In genomic region chr7:18356195-18356645, GRCh38 we compare ENCODE assay signal across 8 cellular contexts.
DNase-seq lines count a peak whose midpoint lies in the region; TF ChIP-seq lines count a peak whose summit lies in the region.

No MANE protein-coding gene starts in this region.

- H3K4me1 ChIP-seq in MM.1S (ENCODE audit: low read length) (peaks cover 15% of the 10 kb centered on the region), osteoblast (ENCODE audit: insufficient read depth, low read length) (peaks cover 7% of the 10 kb centered on the region)

- H3K27ac Mint-ChIP-seq in T-helper 2 cell treated with Interferon-gamma antibody and Interleukin-4, amounts not matched to agents 5 μg/mL and 100 μg/mL, for 36 hours, result no peak overlapping the region

- H2AFZ ChIP-seq in MM.1S (ENCODE audit: low read length) (peak overlapping the region; percentile 69; the same call in 1 of the 2 replicates), osteoblast (ENCODE audit: low read length) (peak overlapping the region; percentile 69)

- H3K36me3 ChIP-seq in MM.1S (replicated peaks; ENCODE audit: insufficient read depth, low read length) (no peaks in the 10 kb centered on the region), osteoblast (ENCODE audit: insufficient read depth, low read length) (no peaks in the 10 kb centered on the region)

- H3K79me2 ChIP-seq in MM.1S (ENCODE audit: low read length) (no peaks in the 10 kb centered on the region), osteoblast (ENCODE audit: insufficient read depth, low read length) (no peaks in the 10 kb centered on the region)

- no peaks in the 10 kb centered on the region for H3K9me2 ChIP-seq in MM.1S (replicated peaks; ENCODE audit: insufficient read depth, low read length)

- in situ Hi-C loops in GM13976 (cut with MboI; ENCODE audit: low sequenced_read_pairs, unreplicated experiment), result loop anchor here (5.0 to 25.0 kb wide), 3 partner anchors 306 to 1306 kb away; no protein-coding TSS in a partner anchor

- no peak overlapping the region for H3K9ac ChIP-seq in MM.1S (ENCODE audit: low read length)

- no peaks in the 10 kb centered on the region for H3K27me3 Mint-ChIP-seq in T-helper 2 cell treated with Interferon-gamma antibody and Interleukin-4, amounts not matched to agents 5 μg/mL and 100 μg/mL, for 36 hours (ENCODE audit: low read depth)

- no peak for DNase-seq in AG04450 (ENCODE audit: low read depth, low spot score)
- peak; percentile 34 for DNase-seq in GM13976 (ENCODE audit: low spot score)
- DNase-seq in MM.1S, result peak; percentile 51
- no peak for DNase-seq in T-helper 2 cell treated with Interferon-gamma antibody and Interleukin-4, amounts not matched to agents 5 μg/mL and 100 μg/mL, for 36 hours (ENCODE audit: low spot score)
- DNase-seq in fibroblast of the aortic adventitia (ENCODE audit: low read depth), result peak; percentile 70
- peak; percentile 9 for DNase-seq in osteoblast (ENCODE audit: insufficient read length, low spot score, missing footprints)
- no peak for DNase-seq in NCI-H1930 (lab: John Stamatoyannopoulos, UW)
- no peak for DNase-seq in activated gamma-delta T cell (lab: John Stamatoyannopoulos, UW)

- H3K9me3 Mint-ChIP-seq in T-helper 2 cell treated with Interferon-gamma antibody and Interleukin-4, amounts not matched to agents 5 μg/mL and 100 μg/mL, for 36 hours, result no peaks in the 10 kb centered on the region

- H4K20me1 ChIP-seq in MM.1S (ENCODE audit: insufficient read depth, low read length) (no peaks in the 10 kb centered on the region), osteoblast (ENCODE audit: insufficient read depth, low read length) (no peaks in the 10 kb centered on the region)

- no peaks in the 10 kb centered on the region for H3K4me1 Mint-ChIP-seq in T-helper 2 cell treated with Interferon-gamma antibody and Interleukin-4, amounts not matched to agents 5 μg/mL and 100 μg/mL, for 36 hours (ENCODE audit: low read depth)

- H3K27me3 ChIP-seq in AG04450 (ENCODE audit: control insufficient read depth, insufficient read depth, low read length), result no peaks in the 10 kb centered on the region
- no peaks in the 10 kb centered on the region for H3K27me3 ChIP-seq in MM.1S (replicated peaks; ENCODE audit: insufficient read depth, low read length)
- H3K27me3 ChIP-seq in osteoblast (ENCODE audit: insufficient read depth, low read length), result no peaks in the 10 kb centered on the region

- H3K4me2 ChIP-seq in MM.1S (ENCODE audit: low read depth, low read length), result peak overlapping the region; percentile 40
- H3K4me2 ChIP-seq in osteoblast (ENCODE audit: insufficient read depth, low read length), result peak overlapping the region; percentile 31

- TF ChIP-seq CTCF in AG04450 (IDR thresholded peaks at IDR 0.05; ENCODE audit: low read depth, low read length), result peak; percentile 72
- TF ChIP-seq CTCF in GM13976 (IDR thresholded peaks at IDR 0.05; ENCODE audit: borderline replicate concordance, control extremely low read depth, extremely low read depth, insufficient read depth, missing control alignments), result no peak
- TF ChIP-seq CTCF in MM.1S (IDR thresholded peaks at IDR 0.05; ENCODE audit: low read length), result peak; percentile 60
- peak; percentile 58 for TF ChIP-seq CTCF in fibroblast of the aortic adventitia (IDR thresholded peaks at IDR 0.05; ENCODE audit: insufficient read depth, low read length)
- peak; percentile 63 for TF ChIP-seq CTCF in osteoblast (IDR thresholded peaks at IDR 0.05; ENCODE audit: extremely low read depth, low read depth, low read length)

- peaks cover 5% of the 10 kb centered on the region; the same call in 1 of the 2 replicates for H3F3A ChIP-seq in MM.1S (ENCODE audit: insufficient read depth, low read length)

- H3K4me3 Mint-ChIP-seq in T-helper 2 cell treated with Interferon-gamma antibody and Interleukin-4, amounts not matched to agents 5 μg/mL and 100 μg/mL, for 36 hours, result peak overlapping the region; percentile 24

- CTCF ChIA-PET in AG04450 (lab: Charles Lee), result interaction anchor here (0.6 to 2.9 kb wide), 41 partner anchors 8 to 1310 kb away, joined by 3 to 69 read pairs (median 4); partner anchors contain the start of gene HDAC9

- H3K9me3 ChIP-seq in AG04450 (ENCODE audit: control insufficient read depth, insufficient read depth, low read length), result no peaks in the 10 kb centered on the region
- no peaks in the 10 kb centered on the region for H3K9me3 ChIP-seq in MM.1S (replicated peaks; ENCODE audit: insufficient read depth, low read length)
- H3K9me3 ChIP-seq in osteoblast (ENCODE audit: low read depth, low read length), result no peaks in the 10 kb centered on the region

- H3K4me3 ChIP-seq in AG04450 (ENCODE audit: low read depth, low read length), result no peak overlapping the region
- H3K4me3 ChIP-seq in MM.1S (ENCODE audit: low read length), result peak overlapping the region; percentile 19; the same call in 1 of the 2 replicates
- no peak overlapping the region for H3K4me3 ChIP-seq in fibroblast of the aortic adventitia (ENCODE audit: low read depth, low read length)
- H3K4me3 ChIP-seq in osteoblast (ENCODE audit: insufficient read depth, low read length), result no peak overlapping the region

- POLR2A ChIA-PET in AG04450 (lab: Yijun Ruan, JAX), result no interaction called here

- no peaks in the 10 kb centered on the region for H3K36me3 Mint-ChIP-seq in T-helper 2 cell treated with Interferon-gamma antibody and Interleukin-4, amounts not matched to agents 5 μg/mL and 100 μg/mL, for 36 hours (ENCODE audit: low read depth)

- no peak overlapping the region for H3K27ac ChIP-seq in AG04450 (ENCODE audit: low read depth, low read length)
- H3K27ac ChIP-seq in MM.1S (ENCODE audit: low read length), result no peak overlapping the region
- H3K27ac ChIP-seq in osteoblast (ENCODE audit: low read depth, low read length), result no peak overlapping the region

Comparison
In these comparisons a context has a peak if more than half of its experiments do, and no peak if none do; other contexts are left out.
1. DNase-seq: peak in GM13976 (single experiment), MM.1S (single experiment), fibroblast of the aortic adventitia (single experiment) and osteoblast (single experiment); none in AG04450 (single experiment), T-helper 2 cell treated with Interferon-gamma antibody and Interleukin-4, amounts not matched to agents 5 μg/mL and 100 μg/mL, for 36 hours (single experiment), NCI-H1930 (0 of 2) and activated gamma-delta T cell (single experiment).